12 cellular contexts compared by ENCODE assay signal in the genomic region with DNA sequence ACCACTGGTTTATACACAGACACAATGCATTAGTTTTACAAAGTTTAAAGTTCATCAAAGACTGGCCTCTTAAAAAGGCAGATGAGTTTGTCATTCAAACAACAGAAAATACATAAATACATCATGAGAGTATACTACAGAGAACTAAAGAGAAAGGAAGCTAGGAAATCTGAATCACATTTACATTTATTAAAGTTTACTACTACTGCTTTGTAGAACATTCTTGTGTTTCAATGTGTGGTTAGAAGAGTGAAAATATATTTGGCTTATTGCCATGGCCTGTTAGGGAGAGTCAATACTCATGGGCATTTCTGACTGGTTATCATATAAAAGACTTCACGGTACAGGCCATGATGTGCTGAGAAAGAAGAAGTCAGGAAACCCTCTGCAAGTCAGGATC. TPM values are rescaled to one million over a fixed set of nuclear protein-coding genes. Genes with fewer than 3 reads are reported as not detected.
DNase-seq lines count a peak whose midpoint lies in the region; TF ChIP-seq lines count a peak whose summit lies in the region.
"Not testable (repeated sequence)": the region's sequence is repeated elsewhere in the genome, so short reads cannot be mapped to it uniquely, and the experiment has no call there.
"Had no signal": no experiment of that assay in that cellular context is flagged by ENCODE, and none has a peak within 500 bp of the region (broad histone marks: within the 10 kb centered on the region; RNA-seq: fewer than 3 reads in every experiment).

No MANE protein-coding gene starts in this region.

- not testable (repeated sequence) for H3K4me3 ChIP-seq in Caco-2 (ENCODE audit: low read depth, low read length); LNCaP clone FGC (ENCODE audit: low read depth, low read length); adipocyte (ENCODE audit: low read length); brain microvascular endothelial cell (ENCODE audit: low read depth, low read length); fibroblast of pulmonary artery (replicated peaks; ENCODE audit: low read depth, low read length)

- H3K4me1 ChIP-seq in Caco-2; adipocyte (ENCODE audit: control insufficient read depth, insufficient read depth, low read length): not testable (repeated sequence)

- not testable (repeated sequence) for H3K27me3 Mint-ChIP-seq in Caco-2 (ENCODE audit: insufficient read depth, unreplicated experiment)

- peak overlapping the region; percentile 77 for H3K27ac ChIP-seq in 22Rv1
- not testable (repeated sequence) for H3K27ac ChIP-seq in brain microvascular endothelial cell

- BruUV-seq in Caco-2 (replicated peaks; lab: Mats Ljungman, UMichigan), result not testable (repeated sequence)

- TF ChIP-seq CTCF in 22Rv1 (IDR thresholded peaks at IDR 0.05); Caco-2 (IDR thresholded peaks at IDR 0.05; ENCODE audit: insufficient read depth in 1 of 2, low read depth in 1 of 2, low read length in 1 of 2, severe bottlenecking in 1 of 2, unreplicated experiment in 1 of 2); LNCaP clone FGC (IDR thresholded peaks at IDR 0.05; ENCODE audit: control insufficient read depth, extremely low read depth, insufficient read depth); brain microvascular endothelial cell (IDR thresholded peaks at IDR 0.05; ENCODE audit: low read depth, low read length, missing control alignments); fibroblast of pulmonary artery (IDR thresholded peaks at IDR 0.05; ENCODE audit: low read length, missing control alignments): not testable (repeated sequence)

- not testable (repeated sequence) for H3K9ac ChIP-seq in adipocyte (ENCODE audit: low read length)

- peak overlapping the region; percentile 31 for H3K27ac Mint-ChIP-seq in Caco-2 (ENCODE audit: unreplicated experiment)

- H3K9me3 Mint-ChIP-seq in Caco-2 (ENCODE audit: unreplicated experiment), result not testable (repeated sequence)

- not testable (repeated sequence) for H3K4me3 Mint-ChIP-seq in Caco-2 (ENCODE audit: unreplicated experiment)

- not testable (repeated sequence) for H3K36me3 Mint-ChIP-seq in Caco-2 (ENCODE audit: insufficient read depth, unreplicated experiment)

- H3K9me3 ChIP-seq in Caco-2; adipocyte (ENCODE audit: control insufficient read depth, low read length): not testable (repeated sequence)

- H3K4me1 Mint-ChIP-seq in Caco-2 (ENCODE audit: low read depth, unreplicated experiment), result not testable (repeated sequence)

- not testable (repeated sequence) for DNase-seq in Caco-2
- peak; percentile 47 for DNase-seq in LNCaP clone FGC (ENCODE audit: low read depth)
- DNase-seq in adipocyte (ENCODE audit: low read depth), result peak; percentile 50
- peak; percentile 28 for DNase-seq in brain microvascular endothelial cell
- peak; percentile 24 for DNase-seq in fibroblast of gingiva (ENCODE audit: low read depth)
- DNase-seq in fibroblast of pulmonary artery (ENCODE audit: low read depth), result peak; percentile 36
- DNase-seq in renal cortical epithelial cell (ENCODE audit: low read depth), result peak; percentile 30

- POLR2A ChIA-PET in Caco-2 (lab: Charles Lee), result interaction anchor here (0.6 kb wide), 1 partner anchor 41 kb away, joined by 4 read pairs; no protein-coding TSS in a partner anchor

- not testable (repeated sequence) for H3K27me3 ChIP-seq in Caco-2 (replicated peaks; ENCODE audit: control insufficient read depth, insufficient read depth, low read length); adipocyte (replicated peaks; ENCODE audit: control insufficient read depth, insufficient read depth, low read length); brain microvascular endothelial cell (replicated peaks)

- CTCF ChIA-PET in Caco-2 (lab: Charles Lee), result not testable (repeated sequence)

- intact Hi-C loops in Caco-2 (cut with micrococcal nuclease; ENCODE audit: unreplicated experiment), result not testable (repeated sequence)

- H3K36me3 ChIP-seq in Caco-2 (ENCODE audit: control insufficient read depth, insufficient read depth, low read length); adipocyte (ENCODE audit: control insufficient read depth, insufficient read depth, low read length, severe bottlenecking); brain microvascular endothelial cell (replicated peaks): not testable (repeated sequence)

- in situ Hi-C loops in brain microvascular endothelial cell (cut with HindIII; ENCODE audit: low pct_ligation_motif_present, low sequenced_read_pairs), result not testable (repeated sequence)

RNA-seq across cellular contexts. Expression of a gene that starts 13.0 kb away (rescaled TPM):
- total RNA-seq in Caco-2 (2022), result not detected in 2 replicates
- not detected in 2 replicates for total RNA-seq in renal cortical epithelial cell
- total RNA-seq: CD4-positive, alpha-beta T cell; Daoy; GM23338; HT1080 had no signal

RNA-seq across cellular contexts. Expression of a gene that starts 38.8 kb away (rescaled TPM):
- total RNA-seq in Caco-2 (2022) (0.49 TPM in 1 of 2 replicates, not detected in the other), renal cortical epithelial cell (49.3 TPM in 1 of 2 replicates, not detected in the other)
- total RNA-seq: CD4-positive, alpha-beta T cell; Daoy; GM23338 had no signal

RNA-seq across cellular contexts. Expression of a gene that starts 48.7 kb away (rescaled TPM):
- total RNA-seq in Caco-2 (2022) (0.45 TPM in 1 of 2 replicates, not detected in the other), renal cortical epithelial cell (0.85 and 5.2 TPM in 2 replicates)
- total RNA-seq: CD4-positive, alpha-beta T cell had no signal

RNA-seq across cellular contexts. Expression of a gene that starts 49.7 kb away (rescaled TPM):
- total RNA-seq in Caco-2 (2022) (0.21 and 0.64 TPM in 2 replicates), renal cortical epithelial cell (0.55 and 3.6 TPM in 2 replicates)
